1 cellular context compared by ENCODE assay signal in the genomic region with DNA sequence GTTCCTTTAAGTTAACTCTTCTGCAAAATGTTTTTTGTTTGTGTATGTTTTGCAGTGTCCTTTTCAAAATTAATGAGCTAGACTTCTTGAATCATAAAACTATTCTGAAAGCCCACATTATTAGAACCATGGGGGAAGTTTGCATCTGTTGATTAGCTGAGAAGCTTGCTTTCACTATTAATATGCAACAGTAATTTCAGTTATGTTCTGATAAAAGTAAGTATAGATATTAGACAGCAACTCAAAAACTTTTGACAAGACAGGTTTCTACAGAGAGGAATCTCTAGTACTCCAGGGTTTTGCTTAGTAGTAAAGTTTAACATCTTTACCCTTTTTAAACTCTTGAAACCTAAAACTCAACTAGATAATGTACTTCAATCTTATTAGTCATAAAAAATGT.
TF ChIP-seq lines count a peak whose summit lies in the region.

No MANE protein-coding gene starts in this region.

TF ChIP-seq in GM12878, 131 proteins besides CTCF, POLR2A, EP300 and RAD21 (continued from another document):
- TF ChIP-seq TCF3 (IDR thresholded peaks at IDR 0.05; ENCODE audit: borderline replicate concordance, insufficient read depth, low read depth, low read length): 0 out of 2 replicates have a peak, but pooled peaks have one; percentile 75
- TF ChIP-seq GABPA (IDR thresholded peaks at IDR 0.05; ENCODE audit: low read depth): peak; percentile 75
- peak; percentile 86 for TF ChIP-seq NR2F1 (conservative IDR thresholded peaks at IDR 0.05)
- TF ChIP-seq PAX8 (IDR thresholded peaks at IDR 0.05): no peak
- TF ChIP-seq ATF7 (IDR thresholded peaks at IDR 0.05; ENCODE audit: low read depth): 0 out of 2 replicates have a peak, but pooled peaks have one; percentile 43
- TF ChIP-seq BHLHE40 (IDR thresholded peaks at IDR 0.05; ENCODE audit: borderline replicate concordance in 1 of 2, low read depth in 2 of 2, low read length in 1 of 2): no peak
- peak; percentile 88 for TF ChIP-seq RUNX3 (IDR thresholded peaks at IDR 0.05; ENCODE audit: low read length)
- TF ChIP-seq ZNF24 (IDR thresholded peaks at IDR 0.05): peak; percentile 80
- 0 out of 2 replicates have a peak, but pooled peaks have one; percentile 62 for TF ChIP-seq CBX5 (IDR thresholded peaks at IDR 0.05; ENCODE audit: low read depth)
- no peak for TF ChIP-seq FOXK2 (IDR thresholded peaks at IDR 0.05)
- no peak for TF ChIP-seq EZH2 (IDR thresholded peaks at IDR 0.05; ENCODE audit: borderline replicate concordance, control insufficient read depth, low read depth, low read length)
- TF ChIP-seq NBN (IDR thresholded peaks at IDR 0.05): 0 out of 2 replicates have a peak, but pooled peaks have one; percentile 17
- TF ChIP-seq, protein P1, sequence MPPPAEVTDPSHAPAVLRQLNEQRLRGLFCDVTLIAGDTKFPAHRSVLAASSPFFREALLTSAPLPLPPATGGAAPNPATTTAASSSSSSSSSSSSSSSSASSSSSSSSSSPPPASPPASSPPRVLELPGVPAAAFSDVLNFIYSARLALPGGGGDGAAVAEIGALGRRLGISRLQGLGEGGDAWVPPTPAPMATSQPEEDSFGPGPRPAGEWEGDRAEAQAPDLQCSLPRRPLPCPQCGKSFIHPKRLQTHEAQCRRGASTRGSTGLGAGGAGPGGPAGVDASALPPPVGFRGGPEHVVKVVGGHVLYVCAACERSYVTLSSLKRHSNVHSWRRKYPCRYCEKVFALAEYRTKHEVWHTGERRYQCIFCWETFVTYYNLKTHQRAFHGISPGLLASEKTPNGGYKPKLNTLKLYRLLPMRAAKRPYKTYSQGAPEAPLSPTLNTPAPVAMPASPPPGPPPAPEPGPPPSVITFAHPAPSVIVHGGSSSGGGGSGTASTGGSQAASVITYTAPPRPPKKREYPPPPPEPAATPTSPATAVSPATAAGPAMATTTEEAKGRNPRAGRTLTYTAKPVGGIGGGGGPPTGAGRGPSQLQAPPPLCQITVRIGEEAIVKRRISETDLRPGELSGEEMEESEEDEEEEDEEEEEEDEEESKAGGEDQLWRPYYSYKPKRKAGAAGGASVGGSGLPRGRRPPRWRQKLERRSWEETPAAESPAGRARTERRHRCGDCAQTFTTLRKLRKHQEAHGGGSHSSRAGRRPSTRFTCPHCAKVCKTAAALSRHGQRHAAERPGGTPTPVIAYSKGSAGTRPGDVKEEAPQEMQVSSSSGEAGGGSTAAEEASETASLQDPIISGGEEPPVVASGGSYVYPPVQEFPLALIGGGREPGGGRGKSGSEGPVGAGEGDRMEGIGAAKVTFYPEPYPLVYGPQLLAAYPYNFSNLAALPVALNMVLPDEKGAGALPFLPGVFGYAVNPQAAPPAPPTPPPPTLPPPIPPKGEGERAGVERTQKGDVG (CRISPR knock-in tag; IDR thresholded peaks at IDR 0.05): no peak
- no peak for TF ChIP-seq ZNF622 (IDR thresholded peaks at IDR 0.05)
- TF ChIP-seq FOS (IDR thresholded peaks at IDR 0.05; ENCODE audit: borderline replicate concordance, extremely low read depth, insufficient read length): no peak
- peak in 1 of 2 experiments; percentile 77; a peak in 1 of 4 replicates for TF ChIP-seq SRF (IDR thresholded peaks at IDR 0.05; ENCODE audit: low read depth in 2 of 2, low read length in 2 of 2)
- TF ChIP-seq SREBF1 (IDR thresholded peaks at IDR 0.05; ENCODE audit: low read length): no peak
- peak; percentile 100; the same call in 1 of the 2 replicates for TF ChIP-seq FOXM1 (IDR thresholded peaks at IDR 0.05; ENCODE audit: low read depth, low read length)
